ENCODE assay signal across 1 cellular context in the genomic region with DNA sequence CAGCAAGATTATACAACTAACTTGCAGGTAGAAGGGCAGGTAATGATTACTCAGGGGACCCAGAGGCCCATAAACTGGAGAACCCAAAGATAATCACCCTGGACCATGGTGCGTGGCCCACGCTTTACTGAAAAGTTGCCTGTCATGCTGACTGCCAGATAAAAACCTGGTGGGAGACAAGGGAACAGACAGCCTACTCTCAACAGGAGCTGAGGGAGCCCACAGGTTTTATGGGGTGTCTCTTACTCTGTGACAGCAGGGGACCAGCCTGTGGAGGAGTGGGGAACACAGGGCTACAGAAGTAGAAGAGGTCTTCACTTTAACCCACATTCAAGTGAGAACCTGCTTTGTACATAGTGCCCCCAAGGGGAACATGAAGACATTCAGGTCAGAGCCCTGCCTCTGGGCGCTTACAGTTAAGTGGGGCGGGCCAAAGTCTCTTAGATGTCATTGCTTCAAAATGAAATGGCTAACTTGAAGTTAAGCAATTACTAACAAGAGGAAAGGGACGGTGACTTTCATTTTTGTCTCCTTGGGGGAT.
TF ChIP-seq lines count a peak whose summit lies in the region.

No MANE protein-coding gene starts in this region.

TF ChIP-seq in WTC11, 78 proteins besides CTCF, POLR2A, EP300 and RAD21 (continued from another document):
- TF ChIP-seq, protein P1, sequence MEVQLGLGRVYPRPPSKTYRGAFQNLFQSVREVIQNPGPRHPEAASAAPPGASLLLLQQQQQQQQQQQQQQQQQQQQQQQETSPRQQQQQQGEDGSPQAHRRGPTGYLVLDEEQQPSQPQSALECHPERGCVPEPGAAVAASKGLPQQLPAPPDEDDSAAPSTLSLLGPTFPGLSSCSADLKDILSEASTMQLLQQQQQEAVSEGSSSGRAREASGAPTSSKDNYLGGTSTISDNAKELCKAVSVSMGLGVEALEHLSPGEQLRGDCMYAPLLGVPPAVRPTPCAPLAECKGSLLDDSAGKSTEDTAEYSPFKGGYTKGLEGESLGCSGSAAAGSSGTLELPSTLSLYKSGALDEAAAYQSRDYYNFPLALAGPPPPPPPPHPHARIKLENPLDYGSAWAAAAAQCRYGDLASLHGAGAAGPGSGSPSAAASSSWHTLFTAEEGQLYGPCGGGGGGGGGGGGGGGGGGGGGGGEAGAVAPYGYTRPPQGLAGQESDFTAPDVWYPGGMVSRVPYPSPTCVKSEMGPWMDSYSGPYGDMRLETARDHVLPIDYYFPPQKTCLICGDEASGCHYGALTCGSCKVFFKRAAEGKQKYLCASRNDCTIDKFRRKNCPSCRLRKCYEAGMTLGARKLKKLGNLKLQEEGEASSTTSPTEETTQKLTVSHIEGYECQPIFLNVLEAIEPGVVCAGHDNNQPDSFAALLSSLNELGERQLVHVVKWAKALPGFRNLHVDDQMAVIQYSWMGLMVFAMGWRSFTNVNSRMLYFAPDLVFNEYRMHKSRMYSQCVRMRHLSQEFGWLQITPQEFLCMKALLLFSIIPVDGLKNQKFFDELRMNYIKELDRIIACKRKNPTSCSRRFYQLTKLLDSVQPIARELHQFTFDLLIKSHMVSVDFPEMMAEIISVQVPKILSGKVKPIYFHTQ (CRISPR knock-in tag; IDR thresholded peaks at IDR 0.05), result no peak
- no peak for TF ChIP-seq NR3C1 (CRISPR knock-in tag; conservative IDR thresholded peaks at IDR 0.05; ENCODE audit: low read depth)
- TF ChIP-seq, protein P2, sequence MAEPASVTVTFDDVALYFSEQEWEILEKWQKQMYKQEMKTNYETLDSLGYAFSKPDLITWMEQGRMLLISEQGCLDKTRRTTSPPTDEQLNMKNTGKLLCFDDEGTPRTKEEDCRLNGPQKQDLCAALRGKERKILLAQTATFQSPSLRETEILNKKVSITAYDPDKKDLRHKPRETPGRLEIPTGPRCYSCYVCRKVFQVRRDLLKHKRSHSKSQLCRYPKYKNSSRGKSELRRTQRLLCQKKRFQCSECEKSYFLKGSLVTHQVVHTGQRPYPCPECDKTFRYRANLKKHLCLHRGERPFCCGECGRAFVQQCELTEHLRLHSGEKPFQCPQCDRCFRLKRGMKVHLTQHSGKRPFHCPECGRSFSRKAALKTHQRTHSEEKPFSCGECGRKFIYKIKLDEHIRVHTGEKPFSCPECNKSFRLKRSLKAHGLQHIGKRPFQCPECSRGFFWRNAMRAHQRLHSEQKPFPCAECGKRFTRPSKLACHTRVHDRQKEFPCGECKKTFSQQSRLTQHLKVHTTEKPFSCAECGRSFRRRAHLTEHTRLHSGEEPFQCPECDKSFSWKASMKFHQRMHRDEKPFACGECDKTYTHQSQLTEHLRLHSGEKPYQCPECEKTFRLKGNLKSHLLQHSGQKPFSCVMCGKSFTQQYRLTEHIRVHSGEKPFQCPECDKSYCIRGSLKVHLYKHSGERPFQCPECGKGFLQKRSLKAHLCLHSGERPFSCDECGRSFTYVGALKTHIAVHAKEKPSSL (CRISPR knock-in tag; conservative IDR thresholded peaks at IDR 0.05), result no peak
